In the genomic region with DNA sequence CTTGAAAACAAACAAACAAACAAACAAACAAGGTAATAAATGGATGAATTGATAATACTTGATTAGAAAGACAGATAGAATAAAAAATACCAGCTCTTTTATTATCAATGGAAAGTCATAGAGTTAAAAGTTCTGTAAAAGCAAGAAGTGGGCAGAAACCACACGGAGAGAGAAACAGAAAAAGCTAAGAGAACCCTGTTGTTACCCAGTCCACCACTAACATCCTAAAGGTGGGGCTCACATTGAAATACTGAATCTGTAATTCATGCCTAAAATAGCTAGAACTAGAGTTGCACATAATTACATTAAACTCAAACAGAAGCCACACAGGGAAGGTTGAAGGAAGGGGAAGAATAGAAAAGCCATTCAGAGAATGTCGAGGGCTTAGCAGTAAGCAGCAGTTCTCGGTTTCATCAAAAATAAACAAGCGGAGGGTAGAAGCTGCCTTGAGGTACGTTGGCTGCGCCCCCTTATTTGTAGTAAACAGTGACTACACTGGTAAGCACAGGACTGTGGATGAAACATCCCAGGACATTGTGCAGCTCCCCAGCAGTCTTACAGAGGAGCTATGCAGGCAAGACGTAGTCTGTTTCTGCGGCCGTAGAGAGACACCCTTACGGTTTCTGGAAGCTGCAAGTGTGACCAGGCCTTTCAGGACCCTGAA, we compare ENCODE assay signal across 18 cellular contexts.
A peak's percentile ranks its signal among the peaks of the same experiment; 100 is the strongest.
DNase-seq lines count a peak whose midpoint lies in the region; ATAC-seq, FAIRE-seq and TF ChIP-seq lines count a peak whose summit lies in the region.
"Had no signal": no experiment of that assay in that cellular context is flagged by ENCODE, and none has a peak within 500 bp of the region (broad histone marks: within the 10 kb centered on the region; RNA-seq: fewer than 3 reads in every experiment).

No MANE protein-coding gene starts in this region.

- WGBS in neuronal stem cell (ENCODE audit: extremely low coverage in 2 of 2, insufficient read length in 2 of 2, insufficient replicate concordance in 1 of 2), 2 donors = no CpG with 5 or more reads among the region's 10 CpGs

- H2AK5ac ChIP-seq in neuronal stem cell (ENCODE audit: low read depth, low read length) = no peak overlapping the region

- no peak overlapping the region for H3K23ac ChIP-seq in neuronal stem cell (ENCODE audit: low read depth, low read length, poor library complexity)

- H3K36me3 ChIP-seq in neuronal stem cell (replicated peaks in 1 of 2; ENCODE audit: control insufficient read depth in 2 of 2, insufficient read depth in 2 of 2, low read length in 2 of 2) (no peaks in the 10 kb centered on the region), A673 (ENCODE audit: insufficient read depth, low read length, poor library complexity, severe bottlenecking) (no peaks in the 10 kb centered on the region), lower lobe of right lung (no peaks in the 10 kb centered on the region)
- H3K36me3 ChIP-seq: BE2C, HAP-1 had no signal

- no peak overlapping the region for H2BK5ac ChIP-seq in neuronal stem cell (ENCODE audit: low read length)

- peak overlapping the region; percentile 53 for H3K4ac ChIP-seq in neuronal stem cell (ENCODE audit: low read length)

- H2BK120ac ChIP-seq in neuronal stem cell (ENCODE audit: low read depth, low read length) = no peak overlapping the region

- no peak overlapping the region for H2BK15ac ChIP-seq in neuronal stem cell (ENCODE audit: low read length)

- no peak overlapping the region for H3K27ac ChIP-seq in neuronal stem cell (replicated peaks; ENCODE audit: low read length)
- H3K27ac ChIP-seq in A673 (ENCODE audit: low read depth, low read length, poor library complexity, severe bottlenecking) = no peak overlapping the region
- H3K27ac ChIP-seq in lower lobe of right lung = no peak overlapping the region
- H3K27ac ChIP-seq: HL-60 had no signal

- H3K18ac ChIP-seq in neuronal stem cell (ENCODE audit: low read length) = peak overlapping the region; percentile 80

- H3K27me3 ChIP-seq in neuronal stem cell (ENCODE audit: control insufficient read depth in 3 of 3, insufficient read depth in 3 of 3, low read depth in 1 of 3, low read length in 3 of 3) = no peaks in the 10 kb centered on the region
- no peaks in the 10 kb centered on the region for H3K27me3 ChIP-seq in A673 (replicated peaks; ENCODE audit: insufficient read depth, low read depth, low read length, poor library complexity)
- H3K27me3 ChIP-seq in lower lobe of right lung (ENCODE audit: low read depth) = no peaks in the 10 kb centered on the region
- H3K27me3 ChIP-seq: BE2C had no signal

- H3K4me2 ChIP-seq in neuronal stem cell (ENCODE audit: insufficient read depth, low read length, poor library complexity, severe bottlenecking) = no peak overlapping the region

- no peaks in the 10 kb centered on the region for H3K79me1 ChIP-seq in neuronal stem cell (ENCODE audit: low read depth, low read length)

- peaks cover 0 to 2% of the 10 kb centered on the region in 2 donors for H3K4me1 ChIP-seq in neuronal stem cell (ENCODE audit: control insufficient read depth in 2 of 2, insufficient read depth in 1 of 2, low read depth in 1 of 2, low read length in 2 of 2)
- no peaks in the 10 kb centered on the region for H3K4me1 ChIP-seq in A673 (ENCODE audit: insufficient read depth, low read length, poor library complexity, severe bottlenecking)
- no peaks in the 10 kb centered on the region for H3K4me1 ChIP-seq in lower lobe of right lung
- H3K4me1 ChIP-seq: BE2C, HAP-1 had no signal

- no peak overlapping the region for H2BK12ac ChIP-seq in neuronal stem cell (ENCODE audit: low read length)

- no TSS peak for BruUV-seq in A673 (replicated peaks; lab: Mats Ljungman, UMichigan)

- ATAC-seq in HG03432 (IDR thresholded peaks at IDR 0.05; ENCODE audit: unreplicated experiment) = peak; percentile 48
- no peak for ATAC-seq in lower lobe of right lung
- ATAC-seq in GM19351 (IDR thresholded peaks at IDR 0.05; ENCODE audit: unreplicated experiment) = no peak
- ATAC-seq: K562 had no signal

- intact Hi-C loops in A673 (cut with micrococcal nuclease; ENCODE audit: unreplicated experiment) = no loop called here
- intact Hi-C loops in lower lobe of right lung (cut with DNase I) = no loop called here

- POLR2A ChIA-PET in A673 (lab: Charles Lee; ENCODE audit: low non-redundant PET) = interaction anchor here (0.6 kb wide), 1 partner anchor 444 kb away, joined by 3 read pairs; no protein-coding TSS in a partner anchor

- no peak overlapping the region for H3K9ac ChIP-seq in neuronal stem cell (ENCODE audit: low read depth, low read length, poor library complexity)

- CTCF ChIA-PET in A673 (lab: Charles Lee) = no interaction called here

- H3K14ac ChIP-seq in neuronal stem cell (ENCODE audit: low read length) = no peak overlapping the region

- no peak for FAIRE-seq in D721Med (lab: Jason Lieb, UNC)
- FAIRE-seq: G401.6, GM12892, K562 had no signal

- no peak overlapping the region for H2AFZ ChIP-seq in neuronal stem cell (ENCODE audit: low read length)

- TF ChIP-seq CTCF in D721Med (IDR thresholded peaks at IDR 0.05; ENCODE audit: insufficient read depth, missing control alignments) (no peak), A673 (conservative IDR thresholded peaks at IDR 0.05; ENCODE audit: low read depth, low read length) (no peak), lower lobe of right lung (IDR thresholded peaks at IDR 0.05) (no peak)

- no peak overlapping the region for H4K8ac ChIP-seq in neuronal stem cell (ENCODE audit: low read depth, low read length)

- DNase-seq in amniotic epithelial cell (ENCODE audit: low read depth) = peak; percentile 13
- no peak for DNase-seq in neuronal stem cell (ENCODE audit: low spot score)
- DNase-seq in D721Med (ENCODE audit: insufficient read length, low spot score) = no peak
- no peak for DNase-seq in A673 (ENCODE audit: low spot score)
- no peak for DNase-seq in lower lobe of right lung
- DNase-seq: 8988T; BE2C; C1 segment of cervical spinal cord; CD4-positive, CD25-positive, alpha-beta regulatory T cell; CD8-positive, alpha-beta memory T cell; COR-L47 had no signal

- H3K9me3 ChIP-seq in neuronal stem cell (replicated peaks in 1 of 2; ENCODE audit: control insufficient read depth in 2 of 2, insufficient read depth in 1 of 2, low read depth in 1 of 2, low read length in 2 of 2) = no peaks in the 10 kb centered on the region
- H3K9me3 ChIP-seq in A673 (ENCODE audit: low read depth, low read length, poor library complexity, severe bottlenecking) = peaks cover 5% of the 10 kb centered on the region
- no peaks in the 10 kb centered on the region for H3K9me3 ChIP-seq in lower lobe of right lung
- H3K9me3 ChIP-seq: BE2C, HAP-1 had no signal

- H4K91ac ChIP-seq in neuronal stem cell (ENCODE audit: low read depth, low read length, poor library complexity) = no peak overlapping the region

- H3K4me3 ChIP-seq in neuronal stem cell (ENCODE audit: low read length in 2 of 2) = no peak overlapping the region
- H3K4me3 ChIP-seq in A673 (ENCODE audit: low read depth, low read length, poor library complexity, severe bottlenecking) = no peak overlapping the region
- H3K4me3 ChIP-seq in lower lobe of right lung = no peak overlapping the region
- H3K4me3 ChIP-seq: HAP-1, K562 had no signal
